In genomic region chr7:130881091-130881798, GRCh38 we compare ENCODE assay signal across 10 cellular contexts.
DNase-seq lines count a peak whose midpoint lies in the region; ATAC-seq and TF ChIP-seq lines count a peak whose summit lies in the region.
"Had no signal": no experiment of that assay in that cellular context is flagged by ENCODE, and none has a peak within 500 bp of the region (broad histone marks: within the 10 kb centered on the region; RNA-seq: fewer than 3 reads in every experiment).

No MANE protein-coding gene starts in this region.

- peak overlapping the region; percentile 15 for H3K27ac Mint-ChIP-seq in activated CD4-positive, alpha-beta T cell treated with anti-CD3 and anti-CD28 coated beads, Interleukin-2, amount 10 ng/mL, durations not matched to agents 7 days and 5 days
- H3K27ac Mint-ChIP-seq in activated CD4-positive, alpha-beta memory T cell treated with anti-CD3 and anti-CD28 coated beads, Interleukin-2, amount 10 ng/mL, durations not matched to agents 7 days and 5 days, result peak overlapping the region; percentile 48

- peak overlapping the region in 7 of 8 donors; percentile 28 to 88 (median 65) for H3K27ac ChIP-seq in spleen

- TF ChIP-seq POLR2A in spleen (IDR thresholded peaks at IDR 0.05), result no peak

- WGBS in spleen, 5 donors, result 68 to 83% (median 75%) methylated on average over 3 of the region's 3 CpGs

- H3K27me3 ChIP-seq in spleen (replicated peaks in 1 of 7), result no peaks in the 10 kb centered on the region

- H3K9me3 ChIP-seq in spleen, result no peaks in the 10 kb centered on the region
- H3K9me3 ChIP-seq: thoracic aorta had no signal

- no peak overlapping the region for H3K4me3 ChIP-seq in spleen
- H3K4me3 ChIP-seq: thoracic aorta had no signal

- H3K4me1 ChIP-seq in spleen, result peaks cover 0 to 92% (median 29%) of the 10 kb centered on the region in 6 donors

- intact Hi-C loops in spleen (cut with DNase I; ENCODE audit: low total_unique reads), result no loop called here

- no peak for TF ChIP-seq CTCF in spleen (IDR thresholded peaks at IDR 0.05 in 8 of 11, conservative IDR thresholded peaks at IDR 0.05 in 3 of 11)

- peaks cover 59% of the 10 kb centered on the region for H3K36me3 Mint-ChIP-seq in activated CD4-positive, alpha-beta T cell treated with anti-CD3 and anti-CD28 coated beads, Interleukin-2, amount 10 ng/mL, durations not matched to agents 7 days and 5 days (ENCODE audit: low read depth)
- H3K36me3 Mint-ChIP-seq in activated CD4-positive, alpha-beta memory T cell treated with anti-CD3 and anti-CD28 coated beads, Interleukin-2, amount 10 ng/mL, durations not matched to agents 7 days and 5 days (ENCODE audit: low read depth), result peaks cover 75% of the 10 kb centered on the region

- DNase-seq in activated CD4-positive, alpha-beta T cell treated with anti-CD3 and anti-CD28 coated beads, Interleukin-2, amount 10 ng/mL, durations not matched to agents 7 days and 5 days, result no peak
- DNase-seq in activated CD4-positive, alpha-beta T cell treated with anti-CD3 and anti-CD28 coated beads for 1 hour, result no peak
- no peak for DNase-seq in activated CD4-positive, alpha-beta memory T cell treated with anti-CD3 and anti-CD28 coated beads, Interleukin-2, amount 10 ng/mL, durations not matched to agents 7 days and 5 days
- DNase-seq in foreskin melanocyte (peak; percentile 71), spleen (no peak), CD1c-positive myeloid dendritic cell (ENCODE audit: extremely low spot score) (no peak)
- DNase-seq: NCI-H446 had no signal

- H3K9me3 Mint-ChIP-seq in activated CD4-positive, alpha-beta T cell treated with anti-CD3 and anti-CD28 coated beads, Interleukin-2, amount 10 ng/mL, durations not matched to agents 7 days and 5 days, result no peaks in the 10 kb centered on the region
- no peaks in the 10 kb centered on the region for H3K9me3 Mint-ChIP-seq in activated CD4-positive, alpha-beta memory T cell treated with anti-CD3 and anti-CD28 coated beads, Interleukin-2, amount 10 ng/mL, durations not matched to agents 7 days and 5 days

- no peak overlapping the region for H3K4me3 Mint-ChIP-seq in activated CD4-positive, alpha-beta T cell treated with anti-CD3 and anti-CD28 coated beads, Interleukin-2, amount 10 ng/mL, durations not matched to agents 7 days and 5 days
- H3K4me3 Mint-ChIP-seq in activated CD4-positive, alpha-beta memory T cell treated with anti-CD3 and anti-CD28 coated beads, Interleukin-2, amount 10 ng/mL, durations not matched to agents 7 days and 5 days, result no peak overlapping the region

- ATAC-seq in HG02588 (IDR thresholded peaks at IDR 0.05; ENCODE audit: unreplicated experiment) (no peak), GM21390 (IDR thresholded peaks at IDR 0.05; ENCODE audit: unreplicated experiment) (no peak)

- peaks cover 5 to 100% (median 58%) of the 10 kb centered on the region in 6 donors for H3K36me3 ChIP-seq in spleen

- peaks cover 26% of the 10 kb centered on the region for H3K4me1 Mint-ChIP-seq in activated CD4-positive, alpha-beta T cell treated with anti-CD3 and anti-CD28 coated beads, Interleukin-2, amount 10 ng/mL, durations not matched to agents 7 days and 5 days
- H3K4me1 Mint-ChIP-seq in activated CD4-positive, alpha-beta memory T cell treated with anti-CD3 and anti-CD28 coated beads, Interleukin-2, amount 10 ng/mL, durations not matched to agents 7 days and 5 days, result peaks cover 50% of the 10 kb centered on the region

- CTCF ChIA-PET in activated CD4-positive, alpha-beta T cell treated with anti-CD3 and anti-CD28 coated beads, Interleukin-2, amount 10 ng/mL, durations not matched to agents 7 days and 5 days (lab: Charles Lee), result interaction anchor here (0.7 to 5.8 kb wide), 6 partner anchors 8 to 880 kb away, joined by 3 to 36 read pairs (median 3); no protein-coding TSS in a partner anchor
- CTCF ChIA-PET in activated CD4-positive, alpha-beta memory T cell treated with anti-CD3 and anti-CD28 coated beads, Interleukin-2, amount 10 ng/mL, durations not matched to agents 7 days and 5 days (lab: Charles Lee), result interaction anchor here (0.6 to 1.2 kb wide), 2 partner anchors 131 to 159 kb away, joined by 3 to 6 read pairs; no protein-coding TSS in a partner anchor

- no peaks in the 10 kb centered on the region for H3K27me3 Mint-ChIP-seq in activated CD4-positive, alpha-beta T cell treated with anti-CD3 and anti-CD28 coated beads, Interleukin-2, amount 10 ng/mL, durations not matched to agents 7 days and 5 days
- no peaks in the 10 kb centered on the region for H3K27me3 Mint-ChIP-seq in activated CD4-positive, alpha-beta memory T cell treated with anti-CD3 and anti-CD28 coated beads, Interleukin-2, amount 10 ng/mL, durations not matched to agents 7 days and 5 days

- POLR2A ChIA-PET in activated CD4-positive, alpha-beta T cell treated with anti-CD3 and anti-CD28 coated beads, Interleukin-2, amount 10 ng/mL, durations not matched to agents 7 days and 5 days (lab: Charles Lee), result no interaction called here
- POLR2A ChIA-PET in activated CD4-positive, alpha-beta memory T cell treated with anti-CD3 and anti-CD28 coated beads, Interleukin-2, amount 10 ng/mL, durations not matched to agents 7 days and 5 days (lab: Charles Lee), result interaction anchor here (0.8 to 2.1 kb wide), 3 partner anchors 8 to 10 kb away, joined by 3 to 6 read pairs (median 4); no protein-coding TSS in a partner anchor
